9 cellular contexts compared by ENCODE assay signal in genomic region chr11:128052912-128053641, GRCh38.
DNase-seq lines count a peak whose midpoint lies in the region; ATAC-seq and TF ChIP-seq lines count a peak whose summit lies in the region.
"Had no signal": no experiment of that assay in that cellular context is flagged by ENCODE, and none has a peak within 500 bp of the region (broad histone marks: within the 10 kb centered on the region; RNA-seq: fewer than 3 reads in every experiment).

No MANE protein-coding gene starts in this region.

- no peaks in the 10 kb centered on the region for H3K9me3 ChIP-seq in PC-3 (ENCODE audit: low read length)
- H3K9me3 ChIP-seq in testis, result no peaks in the 10 kb centered on the region

- H3K36me3 ChIP-seq in PC-3 (ENCODE audit: low read depth, low read length), result no peaks in the 10 kb centered on the region
- H3K36me3 ChIP-seq in testis (ENCODE audit: low read depth, missing control alignments), result no peaks in the 10 kb centered on the region

- BruUV-seq in PC-3 (replicated peaks; lab: Mats Ljungman, UMichigan), result no TSS peak

- no peaks in the 10 kb centered on the region for H3K79me2 ChIP-seq in PC-3 (ENCODE audit: low read length)

- TF ChIP-seq CTCF in PC-3 (conservative IDR thresholded peaks at IDR 0.05; ENCODE audit: low read depth, low read length) (no peak), testis (IDR thresholded peaks at IDR 0.05) (no peak)

- H3K27ac ChIP-seq in PC-3 (ENCODE audit: low read length) (peak overlapping the region; percentile 55), epithelial cell of prostate (peak overlapping the region; percentile 98), testis (no peak overlapping the region)

- no peak overlapping the region for H3K4me3 ChIP-seq in PC-3 (ENCODE audit: low read length)
- H3K4me3 ChIP-seq in testis, result no peak overlapping the region
- H3K4me3 ChIP-seq: lung had no signal

- no peaks in the 10 kb centered on the region for H3F3A ChIP-seq in PC-3 (ENCODE audit: low read length, unreplicated experiment)

- H3K4me1 ChIP-seq in PC-3 (ENCODE audit: insufficient read depth, low read length) (peaks cover 18% of the 10 kb centered on the region), testis (no peaks in the 10 kb centered on the region)

- DNase-seq in AG08395 (ENCODE audit: low spot score), result peak; percentile 62
- peak; percentile 56 for DNase-seq in PC-3
- no peak for DNase-seq in epithelial cell of prostate (ENCODE audit: low read depth, low spot score)
- no peak for DNase-seq in medulla oblongata (ENCODE audit: extremely low spot score)
- DNase-seq in activated CD8-positive, alpha-beta memory T cell treated with anti-CD3 and anti-CD28 coated beads, Interleukin-2, amount 50 U/mL, for 48 hours, result no peak
- DNase-seq in testis, result no peak

- no peak for TF ChIP-seq POLR2A in testis (IDR thresholded peaks at IDR 0.05)

- no peaks in the 10 kb centered on the region for H3K9me2 ChIP-seq in PC-3 (replicated peaks; ENCODE audit: low read length)

- peaks cover 6% of the 10 kb centered on the region; the same call in 1 of the 2 replicates for H3K27me3 ChIP-seq in PC-3 (ENCODE audit: low read length)
- no peaks in the 10 kb centered on the region for H3K27me3 ChIP-seq in testis

- H4K20me1 ChIP-seq in PC-3 (ENCODE audit: low read length), result no peaks in the 10 kb centered on the region

- intact Hi-C loops in PC-3 (cut with micrococcal nuclease), result no loop called here
- intact Hi-C loops in testis (cut with DNase I; ENCODE audit: low total_unique reads), result no loop called here

- 63 to 80% methylated on average over 2 of the region's 2 CpGs for WGBS in testis, 2 donors

- POLR2A ChIA-PET in PC-3 (lab: Charles Lee; ENCODE audit: unreplicated experiment), result no interaction called here

- peak overlapping the region; percentile 11 for H3K4me2 ChIP-seq in PC-3 (ENCODE audit: low read length)

- no peak overlapping the region for H3K9ac ChIP-seq in PC-3 (ENCODE audit: low read length)

- CTCF ChIA-PET in PC-3 (lab: Charles Lee), result no interaction called here

- ATAC-seq in GM19452 (IDR thresholded peaks at IDR 0.05; ENCODE audit: unreplicated experiment) (peak; percentile 63), PC-3 (peak; percentile 29; the same call in 1 of the 2 replicates), HG03378 (IDR thresholded peaks at IDR 0.05; ENCODE audit: unreplicated experiment) (no peak)

- H2AFZ ChIP-seq in PC-3 (ENCODE audit: low read length), result peak overlapping the region; percentile 31; the same call in 1 of the 2 replicates

Comparison
In these comparisons a context has a peak if more than half of its experiments do, and no peak if none do; other contexts are left out.
1. DNase-seq: peak in AG08395 (single experiment) and PC-3 (single experiment); none in epithelial cell of prostate (single experiment), medulla oblongata (single experiment), activated CD8-positive, alpha-beta memory T cell treated with anti-CD3 and anti-CD28 coated beads, Interleukin-2, amount 50 U/mL, for 48 hours (single experiment) and testis (single experiment).
2. H3K27ac ChIP-seq: peak in PC-3 (single experiment) and epithelial cell of prostate (single experiment); none in testis (0 of 2).